ENCODE assay signal across 25 cellular contexts in genomic region chr2:149132303-149132702, GRCh38.
"Had no signal": no experiment of that assay in that cellular context is flagged by ENCODE, and none has a peak within 500 bp of the region (broad histone marks: within the 10 kb centered on the region; RNA-seq: fewer than 3 reads in every experiment).

No MANE protein-coding gene starts in this region.

- DNase-seq: activated B cell treated with CpG ODN at 0.5 μM for 24 hours; activated CD4-positive, alpha-beta T cell treated with anti-CD3 and anti-CD28 coated beads for 36 hours; activated CD4-positive, alpha-beta T cell treated with anti-CD3 and anti-CD28 coated beads, Interleukin-2, amount 50 U/mL, for 4 hours; activated CD8-positive, alpha-beta memory T cell treated with anti-CD3 and anti-CD28 coated beads for 24 hours; activated CD8-positive, alpha-beta memory T cell treated with anti-CD3 and anti-CD28 coated beads, Interleukin-2, amount 50 U/mL, for 4 hours; activated T-cell treated with anti-CD3 and anti-CD28 coated beads, Interleukin-2, amount 50 U/mL, for 24 hours; adrenal gland; cerebellar nuclear complex; cortex of kidney; endodermal cell; foreskin fibroblast; heart right ventricle; islet precursor cell; left colon; lower lobe of right lung; mesendoderm; mucosa of descending colon; posterior cingulate gyrus; spleen; stimulated activated CD4-positive, alpha-beta T cell treated with anti-CD3 and anti-CD28 coated beads, Interleukin-4, amount 100 ng/mL, for 1 hour; stimulated activated naive CD4-positive, alpha-beta T cell; T1000; testis had no signal

- H3K4me3 ChIP-seq: adrenal gland, heart right ventricle, lower lobe of right lung, mucosa of descending colon, spleen, testis, vagina had no signal

- H3K9me3 ChIP-seq: adrenal gland, heart right ventricle, lower lobe of right lung, mucosa of descending colon, spleen, testis, vagina had no signal

- H3K27me3 ChIP-seq: adrenal gland, heart right ventricle, spleen, testis, vagina had no signal

- H3K4me1 ChIP-seq: adrenal gland, heart right ventricle, lower lobe of right lung, spleen, testis, vagina had no signal

- H3K27ac ChIP-seq: adrenal gland, heart right ventricle, lower lobe of right lung, spleen, testis, vagina had no signal

- ATAC-seq: activated CD4-positive, alpha-beta T cell treated with anti-CD3 and anti-CD28 coated beads for 36 hours; activated T-helper 17 cell treated with anti-CD3 and anti-CD28 coated beads, Interleukin-2, amount 50 U/mL, for 72 hours; heart right ventricle; left colon; lower lobe of right lung; mucosa of descending colon had no signal

- H3K36me3 ChIP-seq: adrenal gland, heart right ventricle, lower lobe of right lung, spleen, vagina had no signal
